28 cellular contexts compared by ENCODE assay signal in the genomic region with DNA sequence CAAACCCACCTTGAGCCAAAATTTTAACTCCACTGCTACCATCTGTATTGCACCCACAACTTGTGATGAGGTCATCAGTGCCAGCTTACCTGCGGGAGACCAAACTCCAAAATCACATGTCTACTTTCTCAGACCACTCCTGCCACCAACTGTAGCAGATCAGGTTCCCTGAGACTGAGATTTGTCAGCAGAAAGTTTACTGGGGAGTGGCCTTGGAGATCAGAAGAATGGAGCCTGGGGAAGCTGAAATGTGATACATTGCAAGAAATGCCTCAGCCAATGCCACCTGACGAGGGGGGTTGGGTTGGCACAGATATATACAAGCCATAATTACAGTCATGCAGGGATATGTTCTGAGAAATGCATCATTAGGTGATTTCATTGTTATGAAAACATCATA. TPM values are rescaled to one million over a fixed set of nuclear protein-coding genes. Genes with fewer than 3 reads are reported as not detected.
DNase-seq lines count a peak whose midpoint lies in the region; ATAC-seq and TF ChIP-seq lines count a peak whose summit lies in the region.
"Had no signal": no experiment of that assay in that cellular context is flagged by ENCODE, and none has a peak within 500 bp of the region (broad histone marks: within the 10 kb centered on the region; RNA-seq: fewer than 3 reads in every experiment).

No MANE protein-coding gene starts in this region.

- TF ChIP-seq POLR2A in testis (IDR thresholded peaks at IDR 0.05): no peak

- H3K4me1 ChIP-seq in testis (no peaks in the 10 kb centered on the region), lower lobe of right lung (no peaks in the 10 kb centered on the region)
- H3K4me1 ChIP-seq: neural progenitor cell, psoas muscle, SJSA1 had no signal

- ATAC-seq in left cardiac atrium: no peak
- no peak for ATAC-seq in GM19452 (IDR thresholded peaks at IDR 0.05; ENCODE audit: unreplicated experiment)
- ATAC-seq in lower lobe of right lung: no peak
- ATAC-seq: gastrocnemius medialis, psoas muscle had no signal

- H3K36me3 ChIP-seq in testis (ENCODE audit: low read depth, missing control alignments) (no peaks in the 10 kb centered on the region), lower lobe of right lung (peaks cover 25% of the 10 kb centered on the region)
- H3K36me3 ChIP-seq: cardiac muscle cell, gastrocnemius medialis, neural progenitor cell, SJSA1 had no signal

- intact Hi-C loops in testis (cut with DNase I; ENCODE audit: low total_unique reads) (no loop called here), left cardiac atrium (cut with DNase I) (loop anchor here (5.0 kb wide), 2 partner anchors 204 to 239 kb away; no protein-coding TSS in a partner anchor), lower lobe of right lung (cut with DNase I) (no loop called here)

- WGBS in testis, 2 donors: 64 to 85% methylated on average over 2 of the region's 2 CpGs

- no peaks in the 10 kb centered on the region for H3K27me3 ChIP-seq in testis
- H3K27me3 ChIP-seq in lower lobe of right lung (ENCODE audit: low read depth): no peaks in the 10 kb centered on the region
- H3K27me3 ChIP-seq: cardiac muscle cell, gastrocnemius medialis, hepatocyte, neural progenitor cell, SJSA1 had no signal

- no peak overlapping the region for H3K4me3 ChIP-seq in epithelial cell of esophagus (ENCODE audit: low read length)
- H3K4me3 ChIP-seq in testis: no peak overlapping the region
- no peak overlapping the region for H3K4me3 ChIP-seq in lower lobe of right lung
- H3K4me3 ChIP-seq: cardiac muscle cell, gastrocnemius medialis, hepatocyte, neural progenitor cell, psoas muscle, SJSA1 had no signal

- H3K27ac ChIP-seq in testis (no peak overlapping the region), lower lobe of right lung (no peak overlapping the region)
- H3K27ac ChIP-seq: cardiac muscle cell, gastrocnemius medialis, hepatocyte, neural progenitor cell, psoas muscle, SJSA1 had no signal

- TF ChIP-seq CTCF in epithelial cell of esophagus (IDR thresholded peaks at IDR 0.05; ENCODE audit: insufficient read depth, low read depth, low read length, missing control alignments) (no peak), testis (IDR thresholded peaks at IDR 0.05) (no peak), lower lobe of right lung (IDR thresholded peaks at IDR 0.05) (no peak)

- peak; percentile 36 for DNase-seq in NCI-H187 treated with DMSO at 0.1 percent for 48 hours (lab: John Stamatoyannopoulos, UW)
- no peak for DNase-seq in NCI-H187 (lab: John Stamatoyannopoulos, UW)
- DNase-seq in NCI-H2196 (lab: John Stamatoyannopoulos, UW; ENCODE audit: unreplicated experiment): peak; percentile 28
- peak; percentile 42 for DNase-seq in epithelial cell of esophagus (ENCODE audit: low read depth)
- peak; percentile 36 for DNase-seq in testis
- no peak for DNase-seq in left cardiac atrium
- no peak for DNase-seq in lower lobe of right lung
- DNase-seq: activated CD8-positive, alpha-beta memory T cell treated with anti-CD3 and anti-CD28 coated beads for 24 hours; activated T-cell treated with anti-CD3 and anti-CD28 coated beads, Interleukin-2, amount 50 U/mL, for 1 hour; AML-193; amniotic stem cell; CD8-positive, alpha-beta memory T cell; gastrocnemius medialis; GF-D8; HCEC 1CT; Kasumi-1; NCI-H2029; NCI-H526 treated with DMSO at 0.1 percent for 48 hours; psoas muscle; small intestine; stimulated activated CD4-positive, alpha-beta T cell treated with anti-CD3 and anti-CD28 coated beads, Interleukin-1b, Interleukin-23, amount 100 ng/mL, for 48 hours; T-helper 1 cell; trophoblast cell had no signal

- H3K9me3 ChIP-seq in testis (no peaks in the 10 kb centered on the region), lower lobe of right lung (no peaks in the 10 kb centered on the region)
- H3K9me3 ChIP-seq: gastrocnemius medialis, psoas muscle, SJSA1 had no signal

RNA-seq across cellular contexts. Expression of a gene that starts 19.1 kb away (rescaled TPM):
- total RNA-seq in testis (10 to 100 TPM; 40.1 to 44.0 TPM), left cardiac atrium (1 to 10 TPM; 6.7 to 7.3 TPM), lower lobe of right lung (12.3 TPM)
- polyA plus RNA-seq in testis (ENCODE audit: insufficient read depth, low read depth, low replicate concordance): 13.8 TPM

RNA-seq across cellular contexts. Expression of a gene that starts 19.1 kb away (rescaled TPM):
- total RNA-seq in testis (10 to 100 TPM; 22.9 to 23.7 TPM), left cardiac atrium (1 to 10 TPM; 2.4 to 6.3 TPM), lower lobe of right lung (2.2 TPM)
- 12.2 TPM for polyA plus RNA-seq in testis (ENCODE audit: insufficient read depth, low read depth, low replicate concordance)

RNA-seq across cellular contexts. Expression of a gene that starts 39.1 kb away (rescaled TPM):
- total RNA-seq in testis (10 to 100 TPM; 73.8 to 76.4 TPM), left cardiac atrium (10 to 100 TPM; 27.7 to 46.9 TPM), lower lobe of right lung (74.3 TPM)
- polyA plus RNA-seq in testis (ENCODE audit: insufficient read depth, low read depth, low replicate concordance): 51.6 TPM

Comparison
In these comparisons a context has a peak if more than half of its experiments do, and no peak if none do; other contexts are left out.
1. DNase-seq: peak in NCI-H187 treated with DMSO at 0.1 percent for 48 hours (single experiment), NCI-H2196 (single experiment), epithelial cell of esophagus (single experiment) and testis (single experiment); none in NCI-H187 (0 of 2), left cardiac atrium (single experiment) and lower lobe of right lung (single experiment).
2. intact Hi-C loops: an anchor here in left cardiac atrium (5.0 kb wide); none called in testis and lower lobe of right lung.